Comparison of ENCODE assay signal across 28 cellular contexts in the genomic region with DNA sequence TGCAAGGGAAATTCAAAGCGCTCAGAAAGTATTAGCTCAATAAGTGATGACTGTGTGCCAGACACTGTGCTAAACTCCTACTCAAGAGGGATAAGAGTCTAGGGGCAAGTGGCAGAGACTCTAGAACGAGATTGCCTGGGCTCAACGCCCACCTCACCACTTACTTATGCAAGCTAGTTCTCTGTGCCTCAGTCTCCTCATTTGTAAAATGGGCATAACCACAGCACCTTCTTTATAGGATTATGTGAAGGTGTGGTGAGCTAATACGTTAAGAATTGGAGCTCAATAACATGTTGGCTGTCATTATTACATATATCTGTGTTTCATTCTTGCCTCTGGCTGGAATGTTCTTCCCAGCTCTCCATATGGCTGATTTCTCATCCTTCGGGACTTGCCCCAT. TPM values are rescaled to one million over a fixed set of nuclear protein-coding genes. Genes with fewer than 3 reads are reported as not detected.
"Had no signal": no experiment of that assay in that cellular context is flagged by ENCODE, and none has a peak within 500 bp of the region (broad histone marks: within the 10 kb centered on the region; RNA-seq: fewer than 3 reads in every experiment).

No MANE protein-coding gene starts in this region.

- DNase-seq: colonic mucosa; effector CD8-positive, alpha-beta T cell; endodermal cell; foreskin fibroblast; heart left ventricle; kidney; mesendoderm; midbrain; naive thymus-derived CD4-positive, alpha-beta T cell; sigmoid colon; stimulated activated CD4-positive, alpha-beta T cell treated with anti-CD3 and anti-CD28 coated beads, Interleukin-2, amount 100 ng/mL, for 24 hours; stimulated activated CD4-positive, alpha-beta T cell treated with anti-CD3 and anti-CD28 coated beads, Interleukin-4, amount 100 ng/mL, for 24 hours; upper lobe of left lung; uterus had no signal

- H3K9me3 Mint-ChIP-seq: dendritic cell treated with granulocyte-macrophage colony-stimulating factor and Interleukin-4, amounts not matched to agents 40 ng/mL and 50 ng/mL, for 4 days; endodermal cell; nephron; neural progenitor cell; stimulated activated effector memory CD8-positive, alpha-beta T cell treated with anti-CD3 and anti-CD28 coated beads, Interleukin-12 subunit alpha, Interleukin-12 subunit beta, amount 100 ng/mL, for 72 hours; stimulated activated naive CD8-positive, alpha-beta T cell treated with anti-CD3 and anti-CD28 coated beads, Interleukin-15, Interleukin-2, amounts not matched to agents 100 ng/mL and 50 ng/mL, for 24 hours had no signal

- H3K4me3 ChIP-seq: colonic mucosa, gastroesophageal sphincter, heart left ventricle, hepatocyte, neural progenitor cell, prostate gland, right atrium auricular region, sigmoid colon, thoracic aorta, tibial nerve, upper lobe of left lung, uterus had no signal

- H3K4me1 ChIP-seq: colonic mucosa, neural progenitor cell had no signal

- H3K4me1 Mint-ChIP-seq: endodermal cell, neural progenitor cell had no signal

- ATAC-seq: esophagus mucosa; gastroesophageal sphincter; heart left ventricle; left lobe of liver; naive thymus-derived CD4-positive, alpha-beta T cell; stimulated activated effector memory CD8-positive, alpha-beta T cell treated with anti-CD3 and anti-CD28 coated beads, Interleukin-12 subunit alpha, Interleukin-12 subunit beta, amount 100 ng/mL, for 72 hours had no signal

- H3K27me3 ChIP-seq: colonic mucosa, gastroesophageal sphincter, heart left ventricle, hepatocyte, neural progenitor cell, right atrium auricular region, sigmoid colon, tibial nerve, upper lobe of left lung, uterus had no signal

- H3K27me3 Mint-ChIP-seq: dendritic cell treated with granulocyte-macrophage colony-stimulating factor and Interleukin-4, amounts not matched to agents 40 ng/mL and 50 ng/mL, for 4 days; naive thymus-derived CD4-positive, alpha-beta T cell; stimulated activated naive CD8-positive, alpha-beta T cell treated with anti-CD3 and anti-CD28 coated beads, Interleukin-15, Interleukin-2, amounts not matched to agents 100 ng/mL and 50 ng/mL, for 24 hours had no signal

- H3K27ac ChIP-seq: colonic mucosa, epithelial cell of prostate, gastroesophageal sphincter, heart left ventricle, hepatocyte, neural progenitor cell, prostate gland, right atrium auricular region, sigmoid colon, thoracic aorta, tibial nerve, uterus had no signal

- H2AFZ ChIP-seq: hepatocyte, neural progenitor cell had no signal

- H3K9ac ChIP-seq: neural progenitor cell had no signal

- H3K4me3 Mint-ChIP-seq: dendritic cell treated with granulocyte-macrophage colony-stimulating factor and Interleukin-4, amounts not matched to agents 40 ng/mL and 50 ng/mL, for 4 days; endodermal cell; naive thymus-derived CD4-positive, alpha-beta T cell; nephron; neural progenitor cell; stimulated activated effector memory CD8-positive, alpha-beta T cell treated with anti-CD3 and anti-CD28 coated beads, Interleukin-12 subunit alpha, Interleukin-12 subunit beta, amount 100 ng/mL, for 72 hours; stimulated activated naive CD8-positive, alpha-beta T cell treated with anti-CD3 and anti-CD28 coated beads, Interleukin-15, Interleukin-2, amounts not matched to agents 100 ng/mL and 50 ng/mL, for 24 hours had no signal

- H3K9me3 ChIP-seq: colonic mucosa, prostate gland, right atrium auricular region, sigmoid colon, thoracic aorta, tibial nerve, upper lobe of left lung, uterus had no signal

- H3K27ac Mint-ChIP-seq: endodermal cell; naive thymus-derived CD4-positive, alpha-beta T cell; nephron; neural progenitor cell; stimulated activated effector memory CD8-positive, alpha-beta T cell treated with anti-CD3 and anti-CD28 coated beads, Interleukin-12 subunit alpha, Interleukin-12 subunit beta, amount 100 ng/mL, for 72 hours; stimulated activated naive CD8-positive, alpha-beta T cell treated with anti-CD3 and anti-CD28 coated beads, Interleukin-15, Interleukin-2, amounts not matched to agents 100 ng/mL and 50 ng/mL, for 24 hours had no signal

- H3K4me2 ChIP-seq: hepatocyte, neural progenitor cell had no signal

- H3K36me3 ChIP-seq: colonic mucosa, neural progenitor cell, uterus had no signal

RNA-seq across cellular contexts. Expression of a gene that starts 49.9 kb away (rescaled TPM):
- total RNA-seq: hepatocyte had no signal
